ENCODE assay signal across 1 cellular context in the genomic region with DNA sequence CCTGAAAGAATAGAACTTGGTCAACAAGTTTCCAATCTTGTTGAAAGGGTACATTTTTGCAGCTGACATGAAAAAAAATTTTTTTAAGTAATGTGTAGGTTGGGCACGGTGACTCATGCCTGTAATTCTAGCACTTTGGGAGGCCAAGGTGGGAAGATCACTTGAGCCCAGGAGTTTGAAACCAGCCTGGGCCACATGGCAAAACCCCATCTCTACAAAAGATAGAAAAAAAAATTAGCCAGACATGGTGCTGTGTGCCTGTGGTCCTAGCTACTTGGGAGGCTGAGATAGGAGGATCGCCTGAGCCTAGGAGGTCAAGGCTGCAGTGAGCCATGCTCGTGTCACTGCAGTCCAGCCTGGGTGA.
TF ChIP-seq lines count a peak whose summit lies in the region.

No MANE protein-coding gene starts in this region.

TF ChIP-seq in HCT116, 20 proteins besides CTCF, POLR2A, EP300 and RAD21 (continued from another document):
- TF ChIP-seq, protein P1, sequence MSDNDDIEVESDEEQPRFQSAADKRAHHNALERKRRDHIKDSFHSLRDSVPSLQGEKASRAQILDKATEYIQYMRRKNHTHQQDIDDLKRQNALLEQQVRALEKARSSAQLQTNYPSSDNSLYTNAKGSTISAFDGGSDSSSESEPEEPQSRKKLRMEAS (IDR thresholded peaks at IDR 0.05), result no peak
- TF ChIP-seq CEBPB (IDR thresholded peaks at IDR 0.05; ENCODE audit: low read depth) (no peak), SP1 (IDR thresholded peaks at IDR 0.05; ENCODE audit: low read depth) (no peak), POLR2AphosphoS5 (IDR thresholded peaks at IDR 0.05; ENCODE audit: low read depth, low read length) (no peak), SRF (IDR thresholded peaks at IDR 0.05; ENCODE audit: low read depth) (no peak), TCF7L2 (IDR thresholded peaks at IDR 0.05; ENCODE audit: borderline replicate concordance, extremely low read depth, insufficient read depth, insufficient read length) (no peak), SIN3A (IDR thresholded peaks at IDR 0.05; ENCODE audit: low read depth) (no peak), ZNF274 (IDR thresholded peaks at IDR 0.05; ENCODE audit: low read depth, low read length) (no peak), JUND (IDR thresholded peaks at IDR 0.05) (no peak), ELF1 (IDR thresholded peaks at IDR 0.05; ENCODE audit: borderline replicate concordance, low read depth) (no peak), CBX3 (IDR thresholded peaks at IDR 0.05; ENCODE audit: low read depth) (no peak), EZH2phosphoT487 (IDR thresholded peaks at IDR 0.05; ENCODE audit: borderline replicate concordance) (no peak)
- TF ChIP-seq, protein P2, sequence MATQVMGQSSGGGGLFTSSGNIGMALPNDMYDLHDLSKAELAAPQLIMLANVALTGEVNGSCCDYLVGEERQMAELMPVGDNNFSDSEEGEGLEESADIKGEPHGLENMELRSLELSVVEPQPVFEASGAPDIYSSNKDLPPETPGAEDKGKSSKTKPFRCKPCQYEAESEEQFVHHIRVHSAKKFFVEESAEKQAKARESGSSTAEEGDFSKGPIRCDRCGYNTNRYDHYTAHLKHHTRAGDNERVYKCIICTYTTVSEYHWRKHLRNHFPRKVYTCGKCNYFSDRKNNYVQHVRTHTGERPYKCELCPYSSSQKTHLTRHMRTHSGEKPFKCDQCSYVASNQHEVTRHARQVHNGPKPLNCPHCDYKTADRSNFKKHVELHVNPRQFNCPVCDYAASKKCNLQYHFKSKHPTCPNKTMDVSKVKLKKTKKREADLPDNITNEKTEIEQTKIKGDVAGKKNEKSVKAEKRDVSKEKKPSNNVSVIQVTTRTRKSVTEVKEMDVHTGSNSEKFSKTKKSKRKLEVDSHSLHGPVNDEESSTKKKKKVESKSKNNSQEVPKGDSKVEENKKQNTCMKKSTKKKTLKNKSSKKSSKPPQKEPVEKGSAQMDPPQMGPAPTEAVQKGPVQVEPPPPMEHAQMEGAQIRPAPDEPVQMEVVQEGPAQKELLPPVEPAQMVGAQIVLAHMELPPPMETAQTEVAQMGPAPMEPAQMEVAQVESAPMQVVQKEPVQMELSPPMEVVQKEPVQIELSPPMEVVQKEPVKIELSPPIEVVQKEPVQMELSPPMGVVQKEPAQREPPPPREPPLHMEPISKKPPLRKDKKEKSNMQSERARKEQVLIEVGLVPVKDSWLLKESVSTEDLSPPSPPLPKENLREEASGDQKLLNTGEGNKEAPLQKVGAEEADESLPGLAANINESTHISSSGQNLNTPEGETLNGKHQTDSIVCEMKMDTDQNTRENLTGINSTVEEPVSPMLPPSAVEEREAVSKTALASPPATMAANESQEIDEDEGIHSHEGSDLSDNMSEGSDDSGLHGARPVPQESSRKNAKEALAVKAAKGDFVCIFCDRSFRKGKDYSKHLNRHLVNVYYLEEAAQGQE (IDR thresholded peaks at IDR 0.05; ENCODE audit: low read depth), result no peak
- TF ChIP-seq, protein P3, sequence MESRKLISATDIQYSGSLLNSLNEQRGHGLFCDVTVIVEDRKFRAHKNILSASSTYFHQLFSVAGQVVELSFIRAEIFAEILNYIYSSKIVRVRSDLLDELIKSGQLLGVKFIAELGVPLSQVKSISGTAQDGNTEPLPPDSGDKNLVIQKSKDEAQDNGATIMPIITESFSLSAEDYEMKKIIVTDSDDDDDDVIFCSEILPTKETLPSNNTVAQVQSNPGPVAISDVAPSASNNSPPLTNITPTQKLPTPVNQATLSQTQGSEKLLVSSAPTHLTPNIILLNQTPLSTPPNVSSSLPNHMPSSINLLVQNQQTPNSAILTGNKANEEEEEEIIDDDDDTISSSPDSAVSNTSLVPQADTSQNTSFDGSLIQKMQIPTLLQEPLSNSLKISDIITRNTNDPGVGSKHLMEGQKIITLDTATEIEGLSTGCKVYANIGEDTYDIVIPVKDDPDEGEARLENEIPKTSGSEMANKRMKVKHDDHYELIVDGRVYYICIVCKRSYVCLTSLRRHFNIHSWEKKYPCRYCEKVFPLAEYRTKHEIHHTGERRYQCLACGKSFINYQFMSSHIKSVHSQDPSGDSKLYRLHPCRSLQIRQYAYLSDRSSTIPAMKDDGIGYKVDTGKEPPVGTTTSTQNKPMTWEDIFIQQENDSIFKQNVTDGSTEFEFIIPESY (IDR thresholded peaks at IDR 0.05; ENCODE audit: extremely low read depth, insufficient replicate concordance, low read length), result no peak
